In genomic region chr17:15849054-15849453, GRCh38 we compare ENCODE assay signal across 8 cellular contexts.
DNase-seq lines count a peak whose midpoint lies in the region; ATAC-seq and TF ChIP-seq lines count a peak whose summit lies in the region.
"Not testable (repeated sequence)": the region's sequence is repeated elsewhere in the genome, so short reads cannot be mapped to it uniquely, and the experiment has no call there.

No MANE protein-coding gene starts in this region.

- not testable (repeated sequence) for H3K4me3 ChIP-seq in RWPE2 (ENCODE audit: severe bottlenecking); mammary epithelial cell (replicated peaks in 1 of 3; ENCODE audit: insufficient read depth in 1 of 3, low read depth in 2 of 3, low read length in 3 of 3); left ventricle myocardium inferior

- H3K4me3 Mint-ChIP-seq in stimulated activated memory B cell treated with anti-CD40 and anti-IgM and Interleukin-4, amounts not matched to agents 10 μg/mL and 1 μg/mL and 100 μg/mL, for 72 hours, result not testable (repeated sequence)

- not testable (repeated sequence) for H3K27ac Mint-ChIP-seq in stimulated activated memory B cell treated with anti-CD40 and anti-IgM and Interleukin-4, amounts not matched to agents 10 μg/mL and 1 μg/mL and 100 μg/mL, for 72 hours

- intact Hi-C loops in mammary epithelial cell (cut with micrococcal nuclease), result loop anchor here (1.0 kb wide), 1 partner anchor 149 kb away; no protein-coding TSS in a partner anchor
- intact Hi-C loops in left ventricle myocardium inferior (cut with micrococcal nuclease); posterior vena cava (cut with DNase I): not testable (repeated sequence)

- 47% methylated on average over 6 of the region's 6 CpGs for WGBS in mammary epithelial cell (ENCODE audit: low coverage, missing lambda C conversion rate)

- not testable (repeated sequence) for H3K27me3 ChIP-seq in RWPE2 (ENCODE audit: insufficient read depth, poor library complexity, severe bottlenecking); mammary epithelial cell (ENCODE audit: insufficient read depth, low read length); left ventricle myocardium inferior (ENCODE audit: low read depth)

- not testable (repeated sequence) for H3K9me3 ChIP-seq in RWPE2 (ENCODE audit: severe bottlenecking); mammary epithelial cell (replicated peaks; ENCODE audit: insufficient read depth, low read length); left ventricle myocardium inferior (replicated peaks)

- not testable (repeated sequence) for H3K4me1 ChIP-seq in RWPE2 (ENCODE audit: insufficient read depth, poor library complexity, severe bottlenecking); mammary epithelial cell (ENCODE audit: insufficient read depth, low read length); left ventricle myocardium inferior

- not testable (repeated sequence) for H2AFZ ChIP-seq in mammary epithelial cell (ENCODE audit: low read depth, low read length)

- dilution Hi-C loops in mammary epithelial cell (cut with HindIII; ENCODE audit: low sequenced_read_pairs), result loop anchor here (25.0 kb wide), 1 partner anchor 163 kb away; no protein-coding TSS in a partner anchor

- not testable (repeated sequence) for H3K27ac ChIP-seq in RWPE2 (ENCODE audit: poor library complexity, severe bottlenecking); mammary epithelial cell (ENCODE audit: insufficient read depth, low read depth, low read length); left ventricle myocardium inferior (replicated peaks)

- not testable (repeated sequence) for H3K36me3 ChIP-seq in RWPE2 (ENCODE audit: low read depth); mammary epithelial cell (ENCODE audit: insufficient read depth, low read length); left ventricle myocardium inferior

- peak; percentile 89 for ATAC-seq in RWPE2 (ENCODE audit: low read depth)
- peak; percentile 66 for ATAC-seq in stimulated activated memory B cell treated with anti-CD40 and anti-IgM and Interleukin-4, amounts not matched to agents 10 μg/mL and 1 μg/mL and 100 μg/mL, for 72 hours

- H3K9me3 Mint-ChIP-seq in stimulated activated memory B cell treated with anti-CD40 and anti-IgM and Interleukin-4, amounts not matched to agents 10 μg/mL and 1 μg/mL and 100 μg/mL, for 72 hours, result not testable (repeated sequence)

- DNase-seq in Daoy (ENCODE audit: low read depth), result peak; percentile 82
- DNase-seq in HT-29 (ENCODE audit: low spot score), result peak; percentile 43
- not testable (repeated sequence) for DNase-seq in RWPE2 (ENCODE audit: low spot score)
- DNase-seq in activated CD8-positive, alpha-beta memory T cell treated with anti-CD3 and anti-CD28 coated beads, Interleukin-2, amount 50 U/mL, for 4 hours, result peak; percentile 39
- DNase-seq in mammary epithelial cell, result peak; percentile 42
- peak; percentile 16 for DNase-seq in left ventricle myocardium inferior
- DNase-seq in posterior vena cava (ENCODE audit: low spot score), result peak; percentile 82

- not testable (repeated sequence) for H3K36me3 Mint-ChIP-seq in stimulated activated memory B cell treated with anti-CD40 and anti-IgM and Interleukin-4, amounts not matched to agents 10 μg/mL and 1 μg/mL and 100 μg/mL, for 72 hours

- peak; percentile 37 for TF ChIP-seq CTCF in RWPE2 (IDR thresholded peaks at IDR 0.05; ENCODE audit: poor library complexity, severe bottlenecking)
- TF ChIP-seq CTCF in mammary epithelial cell (conservative IDR thresholded peaks at IDR 0.05 in 1 of 2, IDR thresholded peaks at IDR 0.05 in 1 of 2; ENCODE audit: extremely low read depth in 1 of 2, insufficient read depth in 1 of 2, low read depth in 1 of 2, low read length in 2 of 2), result peak; percentile 39 to 65
- TF ChIP-seq CTCF in left ventricle myocardium inferior (IDR thresholded peaks at IDR 0.05; ENCODE audit: borderline replicate concordance), result peak; percentile 42

- H3K27me3 Mint-ChIP-seq in stimulated activated memory B cell treated with anti-CD40 and anti-IgM and Interleukin-4, amounts not matched to agents 10 μg/mL and 1 μg/mL and 100 μg/mL, for 72 hours, result not testable (repeated sequence)

- in situ Hi-C loops in mammary epithelial cell (cut with MboI; ENCODE audit: low sequenced_read_pairs in 2 of 2), result loop anchor here in 1 of 2 donors (25.0 kb wide), 1 partner anchor 138 kb away; the partner anchor contains the start of genes TTC19 and ZSWIM7

- not testable (repeated sequence) for H3K4me1 Mint-ChIP-seq in stimulated activated memory B cell treated with anti-CD40 and anti-IgM and Interleukin-4, amounts not matched to agents 10 μg/mL and 1 μg/mL and 100 μg/mL, for 72 hours

- not testable (repeated sequence) for H3K79me2 ChIP-seq in mammary epithelial cell (ENCODE audit: insufficient read depth, low read length)

- not testable (repeated sequence) for BruUV-seq in mammary epithelial cell (replicated peaks; lab: Mats Ljungman, UMichigan)

- not testable (repeated sequence) for H3K9ac ChIP-seq in mammary epithelial cell (ENCODE audit: insufficient read depth, low read length)

- CTCF ChIA-PET in mammary epithelial cell (lab: Charles Lee; ENCODE audit: low non-redundant PET), result not testable (repeated sequence)

- not testable (repeated sequence) for H4K20me1 ChIP-seq in mammary epithelial cell (ENCODE audit: insufficient read depth, low read length)

- H3K4me2 ChIP-seq in mammary epithelial cell (ENCODE audit: insufficient read depth, low read depth, low read length), result not testable (repeated sequence)
